14 cellular contexts compared by ENCODE assay signal in genomic region chr11:131884461-131885073, GRCh38.
DNase-seq lines count a peak whose midpoint lies in the region; ATAC-seq and TF ChIP-seq lines count a peak whose summit lies in the region.
"Had no signal": no experiment of that assay in that cellular context is flagged by ENCODE, and none has a peak within 500 bp of the region (broad histone marks: within the 10 kb centered on the region; RNA-seq: fewer than 3 reads in every experiment).

No MANE protein-coding gene starts in this region.

- H3K27ac ChIP-seq in substantia nigra (ENCODE audit: low read depth, low read length, poor library complexity, severe bottlenecking), result no peak overlapping the region
- H3K27ac ChIP-seq: BLaER1, VCaP had no signal

- ATAC-seq in GM18858 (IDR thresholded peaks at IDR 0.05; ENCODE audit: unreplicated experiment) (peak; percentile 45), GM21737 (IDR thresholded peaks at IDR 0.05; ENCODE audit: unreplicated experiment) (peak; percentile 85), HG03432 (IDR thresholded peaks at IDR 0.05; ENCODE audit: unreplicated experiment) (peak; percentile 63), SK-N-SH treated with all-trans-retinoic acid at 6 μM for 48 hours (no peak)

- peak; percentile 31 for DNase-seq in fibroblast of peridontal ligament (ENCODE audit: extremely low read depth)
- no peak for DNase-seq in AML-193 (lab: John Stamatoyannopoulos, UW)
- DNase-seq in activated CD8-positive, alpha-beta memory T cell treated with anti-CD3 and anti-CD28 coated beads, Interleukin-2, amount 50 U/mL, for 48 hours, result no peak
- DNase-seq in substantia nigra (lab: John Stamatoyannopoulos, UW), result no peak
- DNase-seq: amygdala; effector CD8-positive, alpha-beta T cell; MG63; NCI-H226 had no signal

TF ChIP-seq in SK-N-SH treated with all-trans-retinoic acid at 6 μM for 48 hours, 23 proteins besides CTCF, POLR2A, EP300 and RAD21:
- TF ChIP-seq TCF4 (CRISPR knock-in tag; IDR thresholded peaks at IDR 0.05; ENCODE audit: borderline replicate concordance), result no peak
- TF ChIP-seq ESRRG (CRISPR knock-in tag; IDR thresholded peaks at IDR 0.05), result no peak
